28 cellular contexts compared by ENCODE assay signal in the genomic region with DNA sequence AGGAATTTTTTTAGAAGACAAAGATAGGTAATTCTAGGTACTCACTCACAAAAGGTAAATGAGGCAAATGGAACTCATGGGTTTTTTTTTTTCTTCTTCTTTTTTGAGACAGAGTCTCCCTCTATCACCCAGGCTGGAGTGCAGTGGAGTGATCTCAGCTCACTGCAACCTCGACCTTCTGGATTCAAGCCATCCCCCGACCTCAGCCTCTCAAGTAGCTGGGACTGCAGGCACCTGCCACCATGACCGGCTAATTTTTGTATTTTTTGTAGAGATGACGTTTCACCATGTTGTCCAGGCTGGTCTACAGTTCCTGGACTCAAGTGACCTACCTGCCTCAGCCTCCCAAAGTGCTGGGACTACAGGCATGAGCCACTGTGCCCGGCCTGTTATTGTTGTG.
DNase-seq lines count a peak whose midpoint lies in the region; ATAC-seq and TF ChIP-seq lines count a peak whose summit lies in the region.
"Had no signal": no experiment of that assay in that cellular context is flagged by ENCODE, and none has a peak within 500 bp of the region (broad histone marks: within the 10 kb centered on the region; RNA-seq: fewer than 3 reads in every experiment).

No MANE protein-coding gene starts in this region.

- no peaks in the 10 kb centered on the region for H3K9me3 ChIP-seq in HEK293 (ENCODE audit: control insufficient read depth, insufficient read depth, low read depth, low read length)
- H3K9me3 ChIP-seq in upper lobe of right lung: no peaks in the 10 kb centered on the region
- H3K9me3 ChIP-seq: BE2C, HAP-1 had no signal

- no peak overlapping the region for H3K4me3 ChIP-seq in HEK293 (ENCODE audit: low read depth, low read length)
- no peak overlapping the region for H3K4me3 ChIP-seq in upper lobe of right lung
- H3K4me3 ChIP-seq: GM12878, GM23338, HAP-1, SK-N-MC had no signal

- TF ChIP-seq CTCF in HEK293 (tag by site-specific recombination; IDR thresholded peaks at IDR 0.05) (no peak), upper lobe of right lung (IDR thresholded peaks at IDR 0.05) (no peak)

- peaks cover 3 to 22% of the 10 kb centered on the region in 2 experiments; a peak in 2 of 3 replicates for H3K36me3 ChIP-seq in HEK293 (ENCODE audit: control insufficient read depth in 2 of 2, insufficient read depth in 1 of 2, low read length in 2 of 2)
- no peaks in the 10 kb centered on the region for H3K36me3 ChIP-seq in upper lobe of right lung
- H3K36me3 ChIP-seq: BE2C had no signal

- H3K27me3 ChIP-seq in upper lobe of right lung: no peaks in the 10 kb centered on the region
- H3K27me3 ChIP-seq: BE2C had no signal

- H3K27ac ChIP-seq in HEK293 (ENCODE audit: extremely low read depth, low read depth, low read length) (no peak overlapping the region), upper lobe of right lung (no peak overlapping the region)
- H3K27ac ChIP-seq: 22Rv1, RWPE1, SK-N-MC had no signal

- intact Hi-C loops in upper lobe of right lung (cut with DNase I): no loop called here

- DNase-seq in NCI-H2029 (lab: John Stamatoyannopoulos, UW): peak; percentile 26
- no peak for DNase-seq in NCI-H2029 treated with DMSO at 0.1 percent for 48 hours (lab: John Stamatoyannopoulos, UW)
- peak; percentile 52 for DNase-seq in myocyte (ENCODE audit: low read depth)
- DNase-seq in effector CD8-positive, alpha-beta T cell (lab: John Stamatoyannopoulos, UW): no peak
- DNase-seq in LoVo (ENCODE audit: low spot score): no peak
- DNase-seq in upper lobe of right lung: no peak
- DNase-seq: BE2C; CD4-positive, alpha-beta T cell; DMS53; EL; GDM1; IMR-90; KG1; NCI-H1092; NCI-H1417 treated with DMSO at 0.1 percent for 48 hours; NCI-H1694 treated with DMSO at 0.1 percent for 48 hours; NCI-H2171 treated with DMSO at 0.1 percent for 48 hours; NCI-H446; NCI-H524 treated with DMSO at 0.1 percent for 48 hours; NCI-H82; SHP77 had no signal

- H3K4me1 ChIP-seq in HEK293 (ENCODE audit: control insufficient read depth, insufficient read depth, low read length) (no peaks in the 10 kb centered on the region), upper lobe of right lung (no peaks in the 10 kb centered on the region)
- H3K4me1 ChIP-seq: BE2C had no signal

- CTCF ChIA-PET in HEK293 (lab: Yijun Ruan, JAX): no interaction called here

- no peak for ATAC-seq in upper lobe of right lung
- ATAC-seq: GM12878, GM23338 had no signal

- POLR2A ChIA-PET in HEK293 (lab: Yijun Ruan, JAX): no interaction called here

TF ChIP-seq in HEK293, 187 proteins besides CTCF, POLR2A, EP300 and RAD21:
- TF ChIP-seq ZNF404 (tag by site-specific recombination; IDR thresholded peaks at IDR 0.05) (no peak), ZNF394 (tag by site-specific recombination; IDR thresholded peaks at IDR 0.05; ENCODE audit: borderline replicate concordance) (peak; percentile 32; the same call in 1 of the 2 replicates), GLI2 (tag by site-specific recombination; IDR thresholded peaks at IDR 0.05; ENCODE audit: borderline replicate concordance, low read depth) (no peak), ZNF843 (tag by site-specific recombination; IDR thresholded peaks at IDR 0.05) (no peak), ZNF335 (tag by site-specific recombination; conservative IDR thresholded peaks at IDR 0.05) (0 out of 2 replicates have a peak, but pooled peaks have one; percentile 32)
- TF ChIP-seq, protein P1, sequence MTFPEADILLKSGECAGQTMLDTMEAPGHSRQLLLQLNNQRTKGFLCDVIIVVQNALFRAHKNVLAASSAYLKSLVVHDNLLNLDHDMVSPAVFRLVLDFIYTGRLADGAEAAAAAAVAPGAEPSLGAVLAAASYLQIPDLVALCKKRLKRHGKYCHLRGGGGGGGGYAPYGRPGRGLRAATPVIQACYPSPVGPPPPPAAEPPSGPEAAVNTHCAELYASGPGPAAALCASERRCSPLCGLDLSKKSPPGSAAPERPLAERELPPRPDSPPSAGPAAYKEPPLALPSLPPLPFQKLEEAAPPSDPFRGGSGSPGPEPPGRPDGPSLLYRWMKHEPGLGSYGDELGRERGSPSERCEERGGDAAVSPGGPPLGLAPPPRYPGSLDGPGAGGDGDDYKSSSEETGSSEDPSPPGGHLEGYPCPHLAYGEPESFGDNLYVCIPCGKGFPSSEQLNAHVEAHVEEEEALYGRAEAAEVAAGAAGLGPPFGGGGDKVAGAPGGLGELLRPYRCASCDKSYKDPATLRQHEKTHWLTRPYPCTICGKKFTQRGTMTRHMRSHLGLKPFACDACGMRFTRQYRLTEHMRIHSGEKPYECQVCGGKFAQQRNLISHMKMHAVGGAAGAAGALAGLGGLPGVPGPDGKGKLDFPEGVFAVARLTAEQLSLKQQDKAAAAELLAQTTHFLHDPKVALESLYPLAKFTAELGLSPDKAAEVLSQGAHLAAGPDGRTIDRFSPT (tag by site-specific recombination; IDR thresholded peaks at IDR 0.05): 0 out of 2 replicates have a peak, but pooled peaks have one; percentile 39
- TF ChIP-seq, protein P2, sequence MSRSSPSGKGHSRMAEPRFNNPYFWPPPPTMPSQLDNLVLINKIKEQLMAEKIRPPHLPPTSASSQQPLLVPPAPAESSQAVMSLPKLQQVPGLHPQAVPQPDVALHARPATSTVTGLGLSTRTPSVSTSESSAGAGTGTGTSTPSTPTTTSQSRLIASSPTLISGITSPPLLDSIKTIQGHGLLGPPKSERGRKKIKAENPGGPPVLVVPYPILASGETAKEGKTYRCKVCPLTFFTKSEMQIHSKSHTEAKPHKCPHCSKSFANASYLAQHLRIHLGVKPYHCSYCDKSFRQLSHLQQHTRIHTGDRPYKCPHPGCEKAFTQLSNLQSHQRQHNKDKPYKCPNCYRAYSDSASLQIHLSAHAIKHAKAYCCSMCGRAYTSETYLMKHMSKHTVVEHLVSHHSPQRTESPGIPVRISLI (tag by site-specific recombination; IDR thresholded peaks at IDR 0.05): peak; percentile 78

Comparison
In these comparisons a context has a peak if more than half of its experiments do, and no peak if none do; other contexts are left out.
1. DNase-seq: peak in NCI-H2029 (single experiment) and myocyte (single experiment); none in NCI-H2029 treated with DMSO at 0.1 percent for 48 hours (single experiment), effector CD8-positive, alpha-beta T cell (single experiment), LoVo (single experiment) and upper lobe of right lung (single experiment).